In genomic region chr3:169863458-169863899, GRCh38 we compare ENCODE assay signal across 8 cellular contexts. TPM values are rescaled to one million over a fixed set of nuclear protein-coding genes. Genes with fewer than 3 reads are reported as not detected.
DNase-seq lines count a peak whose midpoint lies in the region; ATAC-seq lines count a peak whose summit lies in the region.

No MANE protein-coding gene starts in this region.

- no peak for DNase-seq in Right ventricle myocardium inferior (ENCODE audit: missing footprints)
- no peak for DNase-seq in cardiac septum (ENCODE audit: low spot score)
- DNase-seq in NCI-H510A (lab: John Stamatoyannopoulos, UW), result peak; percentile 6
- DNase-seq in activated CD4-positive, alpha-beta T cell treated with anti-CD3 and anti-CD28 coated beads, Interleukin-2, amount 50 U/mL, for 24 hours (ENCODE audit: low read depth in 1 of 2, low spot score in 1 of 2), result peak; percentile 33 to 68
- DNase-seq in dermis blood vessel endothelial cell, result peak; percentile 90
- peak; percentile 74 to 76 for DNase-seq in lung microvascular endothelial cell (ENCODE audit: low read depth in 2 of 2)
- DNase-seq in stimulated activated CD8-positive, alpha-beta memory T cell treated with anti-CD3 and anti-CD28 coated beads, Interleukin-15, amount 100 ng/mL, for 24 hours (ENCODE audit: low read depth), result peak; percentile 17

- ATAC-seq in Right ventricle myocardium inferior, result peak; percentile 62
- peak; percentile 67 for ATAC-seq in HG03280 (IDR thresholded peaks at IDR 0.05; ENCODE audit: unreplicated experiment)

- intact Hi-C loops in Right ventricle myocardium inferior (cut with DNase I) (loop anchor here (1.0 to 10.0 kb wide), 2 partner anchors 103 to 171 kb away; partner anchors contain the start of genes GPR160 and SEC62), cardiac septum (cut with DNase I) (loop anchor here (10.0 kb wide), 1 partner anchor 191 kb away; no protein-coding TSS in a partner anchor)

RNA-seq across cellular contexts. Expression of gene LRRC31, which starts 6.3 kb away (rescaled TPM):
- total RNA-seq in Right ventricle myocardium inferior (not detected), cardiac septum (not detected), dermis blood vessel endothelial cell (not detected in 2 replicates), lung microvascular endothelial cell (not detected in 2 replicates)

RNA-seq across cellular contexts. Expression of gene SAMD7, which starts 47.9 kb away (rescaled TPM):
- total RNA-seq in Right ventricle myocardium inferior (not detected), cardiac septum (not detected), dermis blood vessel endothelial cell (not detected in 2 replicates), lung microvascular endothelial cell (not detected in 2 replicates)

RNA-seq across cellular contexts. Expression of gene LRRC34, which starts 50.8 kb away (rescaled TPM):
- total RNA-seq in Right ventricle myocardium inferior, result 1.6 TPM
- 2.3 TPM for total RNA-seq in cardiac septum
- 0.34 and 1.9 TPM in 2 replicates for total RNA-seq in dermis blood vessel endothelial cell
- total RNA-seq in lung microvascular endothelial cell, result 0.60 and 1.3 TPM in 2 replicates

RNA-seq across cellular contexts. Expression of gene LRRIQ4, which starts 50.8 kb away (rescaled TPM):
- not detected for total RNA-seq in Right ventricle myocardium inferior
- total RNA-seq in cardiac septum, result not detected
- not detected in 2 replicates for total RNA-seq in dermis blood vessel endothelial cell
- total RNA-seq in lung microvascular endothelial cell, result not detected in 2 replicates

Comparison
In these comparisons a context has a peak if more than half of its experiments do, and no peak if none do; other contexts are left out.
1. DNase-seq: peak in NCI-H510A (single experiment), activated CD4-positive, alpha-beta T cell treated with anti-CD3 and anti-CD28 coated beads, Interleukin-2, amount 50 U/mL, for 24 hours (2 of 2), dermis blood vessel endothelial cell (single experiment), lung microvascular endothelial cell (2 of 2) and stimulated activated CD8-positive, alpha-beta memory T cell treated with anti-CD3 and anti-CD28 coated beads, Interleukin-15, amount 100 ng/mL, for 24 hours (single experiment); none in Right ventricle myocardium inferior (single experiment) and cardiac septum (single experiment).